Comparison of ENCODE assay signal across 24 cellular contexts in the genomic region with DNA sequence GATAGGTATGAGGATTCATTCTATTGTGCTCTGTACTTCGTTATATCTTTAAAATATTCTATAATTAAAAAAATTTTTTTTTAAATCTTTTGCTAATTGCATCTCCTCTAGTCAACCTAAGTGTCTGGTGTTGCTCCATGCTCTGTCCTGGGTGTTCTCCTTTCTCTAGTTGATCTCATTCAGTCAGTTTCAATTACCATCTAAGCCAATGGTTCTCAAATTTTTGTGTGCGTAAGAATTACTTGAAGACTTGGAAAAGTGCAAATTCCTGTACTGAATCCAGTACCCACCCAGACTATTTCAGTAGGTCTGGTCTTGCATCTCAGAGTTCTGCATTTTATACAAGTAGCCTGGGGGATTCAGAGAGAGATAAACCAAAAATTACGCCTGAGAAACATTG. TPM values are rescaled to one million over a fixed set of nuclear protein-coding genes. Genes with fewer than 3 reads are reported as not detected.
DNase-seq lines count a peak whose midpoint lies in the region; TF ChIP-seq lines count a peak whose summit lies in the region.
"Had no signal": no experiment of that assay in that cellular context is flagged by ENCODE, and none has a peak within 500 bp of the region (broad histone marks: within the 10 kb centered on the region; RNA-seq: fewer than 3 reads in every experiment).

No MANE protein-coding gene starts in this region.

- no peaks in the 10 kb centered on the region for H3K36me3 Mint-ChIP-seq in endothelial cell (ENCODE audit: low read depth, unreplicated experiment)
- H3K36me3 Mint-ChIP-seq: CD14-positive monocyte; CD4-positive, alpha-beta memory T cell; CD4-positive, CD25-positive, alpha-beta regulatory T cell; CD8-positive, alpha-beta memory T cell had no signal

- H3K4me1 Mint-ChIP-seq in endothelial cell (ENCODE audit: unreplicated experiment) = peaks cover 5% of the 10 kb centered on the region
- H3K4me1 Mint-ChIP-seq: CD4-positive, alpha-beta memory T cell; CD4-positive, CD25-positive, alpha-beta regulatory T cell; CD8-positive, alpha-beta memory T cell had no signal

- no peaks in the 10 kb centered on the region for H3K27me3 ChIP-seq in adipocyte (replicated peaks; ENCODE audit: control insufficient read depth, insufficient read depth, low read length)
- H3K27me3 ChIP-seq: BE2C, BLaER1 had no signal

- no peak overlapping the region for H3K4me3 Mint-ChIP-seq in endothelial cell (ENCODE audit: unreplicated experiment)
- H3K4me3 Mint-ChIP-seq: CD14-positive monocyte; CD4-positive, alpha-beta memory T cell; CD4-positive, CD25-positive, alpha-beta regulatory T cell; CD8-positive, alpha-beta memory T cell had no signal

- TF ChIP-seq CTCF in endothelial cell (IDR thresholded peaks at IDR 0.05; ENCODE audit: unreplicated experiment) = no peak
- TF ChIP-seq CTCF in GM13976 (IDR thresholded peaks at IDR 0.05; ENCODE audit: borderline replicate concordance, control extremely low read depth, extremely low read depth, insufficient read depth, missing control alignments) = no peak

- no peaks in the 10 kb centered on the region for H3K27me3 Mint-ChIP-seq in endothelial cell (ENCODE audit: unreplicated experiment)
- H3K27me3 Mint-ChIP-seq: CD4-positive, CD25-positive, alpha-beta regulatory T cell had no signal

- H3K9me3 ChIP-seq in adipocyte (ENCODE audit: control insufficient read depth, low read length) = no peaks in the 10 kb centered on the region
- H3K9me3 ChIP-seq: BE2C, BLaER1 had no signal

- peaks cover 43% of the 10 kb centered on the region for H3K4me1 ChIP-seq in adipocyte (ENCODE audit: control insufficient read depth, insufficient read depth, low read length)
- H3K4me1 ChIP-seq: BE2C, BLaER1 had no signal

- peak; percentile 61 for DNase-seq in G401 (ENCODE audit: low spot score)
- peak; percentile 6 for DNase-seq in adipocyte (ENCODE audit: low read depth)
- peak; percentile 23 for DNase-seq in cerebellum (ENCODE audit: low spot score)
- DNase-seq in islet precursor cell = no peak
- no peak for DNase-seq in endothelial cell (ENCODE audit: low spot score)
- no peak for DNase-seq in GM13976 (ENCODE audit: low spot score)
- DNase-seq: 8988T; ACHN; BE2C; CD4-positive, alpha-beta memory T cell; CD4-positive, CD25-positive, alpha-beta regulatory T cell; CD8-positive, alpha-beta memory T cell; COR-L47; DMS 273 treated with DMSO at 0.1 percent for 48 hours; DMS153; DMS53; DMS79; DND-41; EL; GF-D8 had no signal

- H3K36me3 ChIP-seq in adipocyte (ENCODE audit: control insufficient read depth, insufficient read depth, low read length, severe bottlenecking) = no peaks in the 10 kb centered on the region
- H3K36me3 ChIP-seq: BE2C, BLaER1 had no signal

- H3K27ac Mint-ChIP-seq in endothelial cell (ENCODE audit: unreplicated experiment) = no peak overlapping the region
- H3K27ac Mint-ChIP-seq: CD14-positive monocyte; CD4-positive, alpha-beta memory T cell; CD8-positive, alpha-beta memory T cell had no signal

- H3K4me3 ChIP-seq in adipocyte (ENCODE audit: low read length) = no peak overlapping the region
- H3K4me3 ChIP-seq: BLaER1 had no signal

- no peaks in the 10 kb centered on the region for H3K9me3 Mint-ChIP-seq in endothelial cell (ENCODE audit: unreplicated experiment)

- in situ Hi-C loops in G401 (cut with HindIII; ENCODE audit: low sequenced_read_pairs) = no loop called here
- in situ Hi-C loops in GM13976 (cut with MboI; ENCODE audit: low sequenced_read_pairs, unreplicated experiment) = no loop called here

- H3K9ac ChIP-seq in adipocyte (ENCODE audit: low read length) = no peak overlapping the region
- H3K9ac ChIP-seq: BLaER1 had no signal

RNA-seq across cellular contexts. Expression of a gene that starts 6.7 kb away (rescaled TPM):
- not detected in 2 replicates for total RNA-seq in G401 (2014; rRNA removed; shearing (Covaris generic))
- total RNA-seq in cerebellum (not detected), endothelial cell (ENCODE audit: unreplicated experiment) (not detected)
- total RNA-seq: A673; CD4-positive, alpha-beta memory T cell; CD4-positive, CD25-positive, alpha-beta regulatory T cell; CD8-positive, alpha-beta memory T cell; Daoy had no signal

Comparison
In these comparisons a context has a peak if more than half of its experiments do, and no peak if none do; other contexts are left out.
1. DNase-seq: peak in G401 (single experiment), adipocyte (single experiment) and cerebellum (single experiment); none in islet precursor cell (single experiment), endothelial cell (single experiment) and GM13976 (single experiment).